Comparison of ENCODE assay signal across 1 cellular context in the genomic region with DNA sequence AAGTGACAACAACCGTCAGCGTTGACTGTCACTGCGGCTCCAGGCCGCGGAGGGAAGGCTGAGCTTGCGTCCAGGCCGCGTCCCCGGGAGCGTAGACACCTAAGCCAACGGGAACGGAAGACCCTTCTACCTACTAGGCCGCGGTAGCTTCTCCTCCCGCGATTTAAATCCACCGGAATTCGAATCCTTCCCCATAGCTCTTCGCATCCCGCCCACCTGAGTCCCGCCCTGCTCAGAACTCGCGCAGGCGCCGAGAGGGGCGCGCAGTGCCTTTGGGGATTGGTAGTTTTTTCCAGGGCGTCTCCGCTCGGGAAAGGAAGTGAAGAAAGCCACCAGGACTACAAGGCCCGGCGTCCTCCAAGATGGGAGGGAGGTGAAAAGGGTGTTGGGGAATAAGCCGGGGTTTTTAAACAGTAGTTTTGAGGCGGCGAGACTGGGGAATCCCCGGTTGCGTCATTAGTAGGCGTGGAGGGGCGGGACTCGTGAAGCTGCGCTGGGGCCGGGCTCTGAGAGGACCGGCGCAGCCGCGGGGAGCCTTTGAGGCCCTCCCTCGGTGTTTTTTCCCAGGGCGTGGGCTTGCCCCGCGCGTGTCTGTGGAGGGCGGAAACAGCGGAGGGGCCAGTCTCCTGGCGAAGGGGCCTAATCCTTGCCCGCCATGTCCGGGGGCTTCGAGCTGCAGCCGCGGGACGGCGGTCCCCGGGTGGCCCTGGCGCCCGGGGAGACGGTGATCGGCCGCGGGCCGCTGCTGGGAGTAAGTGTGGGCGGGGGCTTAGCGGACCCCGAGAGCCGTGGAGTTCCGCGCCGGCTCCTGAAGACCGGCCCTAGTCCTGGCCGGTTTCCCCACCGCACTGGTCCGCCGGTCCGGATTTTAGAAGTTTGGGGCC.
TF ChIP-seq lines count a peak whose summit lies in the region.

A gene with protein sequence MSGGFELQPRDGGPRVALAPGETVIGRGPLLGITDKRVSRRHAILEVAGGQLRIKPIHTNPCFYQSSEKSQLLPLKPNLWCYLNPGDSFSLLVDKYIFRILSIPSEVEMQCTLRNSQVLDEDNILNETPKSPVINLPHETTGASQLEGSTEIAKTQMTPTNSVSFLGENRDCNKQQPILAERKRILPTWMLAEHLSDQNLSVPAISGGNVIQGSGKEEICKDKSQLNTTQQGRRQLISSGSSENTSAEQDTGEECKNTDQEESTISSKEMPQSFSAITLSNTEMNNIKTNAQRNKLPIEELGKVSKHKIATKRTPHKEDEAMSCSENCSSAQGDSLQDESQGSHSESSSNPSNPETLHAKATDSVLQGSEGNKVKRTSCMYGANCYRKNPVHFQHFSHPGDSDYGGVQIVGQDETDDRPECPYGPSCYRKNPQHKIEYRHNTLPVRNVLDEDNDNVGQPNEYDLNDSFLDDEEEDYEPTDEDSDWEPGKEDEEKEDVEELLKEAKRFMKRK (plus strand): TSS at position 509 of the 884 bp plus-strand sequence. CDS start 147 bp downstream, at position 656.
Gene FBXO48 (minus strand): TSS at position 218 of the 884 bp plus-strand sequence. CDS start 2,149 bp downstream, outside the sequence.

TF ChIP-seq in HEK293, 187 proteins besides CTCF, POLR2A, EP300 and RAD21 (continued from another document and continues in another):
- TF ChIP-seq ZNF362 (tag by site-specific recombination; IDR thresholded peaks at IDR 0.05), result no peak
- peak; percentile 86 for TF ChIP-seq SP2 (tag by site-specific recombination; IDR thresholded peaks at IDR 0.05)
- no peak for TF ChIP-seq ZSCAN5A (tag by site-specific recombination; IDR thresholded peaks at IDR 0.05)
- peak; percentile 80 for TF ChIP-seq ZFHX2 (tag by site-specific recombination; conservative IDR thresholded peaks at IDR 0.05)
- TF ChIP-seq ZNF24 (tag by site-specific recombination; IDR thresholded peaks at IDR 0.05), result no peak
- TF ChIP-seq ZIC2 (tag by site-specific recombination; IDR thresholded peaks at IDR 0.05), result peak; percentile 82
- TF ChIP-seq ZNF785 (tag by site-specific recombination; IDR thresholded peaks at IDR 0.05), result peak; percentile 78
- TF ChIP-seq ZNF658 (tag by site-specific recombination; IDR thresholded peaks at IDR 0.05), result no peak
- TF ChIP-seq ZNF248 (tag by site-specific recombination; IDR thresholded peaks at IDR 0.05), result no peak
- 0 out of 2 replicates have a peak, but pooled peaks have one; percentile 20 for TF ChIP-seq IKZF3 (tag by site-specific recombination; IDR thresholded peaks at IDR 0.05)
- no peak for TF ChIP-seq ZNF560 (tag by site-specific recombination; IDR thresholded peaks at IDR 0.05; ENCODE audit: borderline replicate concordance)
- TF ChIP-seq ZNF660 (tag by site-specific recombination; IDR thresholded peaks at IDR 0.05), result peak; percentile 74; the same call in 1 of the 2 replicates
- no peak for TF ChIP-seq ZFP69B (tag by site-specific recombination; IDR thresholded peaks at IDR 0.05)
- peak; percentile 59; the same call in 1 of the 2 replicates for TF ChIP-seq ZBTB8A (tag by site-specific recombination; IDR thresholded peaks at IDR 0.05)
- TF ChIP-seq ZNF223 (tag by site-specific recombination; IDR thresholded peaks at IDR 0.05), result no peak
- TF ChIP-seq ZNF324 (tag by site-specific recombination; IDR thresholded peaks at IDR 0.05), result peak; percentile 57; the same call in 1 of the 2 replicates
- TF ChIP-seq ZNF548 (tag by site-specific recombination; IDR thresholded peaks at IDR 0.05), result no peak
- TF ChIP-seq PRDM6 (tag by site-specific recombination; IDR thresholded peaks at IDR 0.05), result no peak
- peak; percentile 91 for TF ChIP-seq KLF16 (tag by site-specific recombination; IDR thresholded peaks at IDR 0.05)
- TF ChIP-seq ZNF621 (tag by site-specific recombination; IDR thresholded peaks at IDR 0.05), result no peak
- TF ChIP-seq ZNF302 (tag by site-specific recombination; IDR thresholded peaks at IDR 0.05; ENCODE audit: low read depth), result no peak
- 0 out of 2 replicates have a peak, but pooled peaks have one; percentile 29 for TF ChIP-seq INSM2 (tag by site-specific recombination; IDR thresholded peaks at IDR 0.05)
- no peak for TF ChIP-seq ZNF404 (tag by site-specific recombination; IDR thresholded peaks at IDR 0.05)
- TF ChIP-seq GLIS2 (tag by site-specific recombination; IDR thresholded peaks at IDR 0.05), result peak; percentile 100
- TF ChIP-seq ZNF423 (tag by site-specific recombination; IDR thresholded peaks at IDR 0.05), result peak; percentile 72
- no peak for TF ChIP-seq ZNF837 (tag by site-specific recombination; IDR thresholded peaks at IDR 0.05)
- TF ChIP-seq ZNF121 (tag by site-specific recombination; IDR thresholded peaks at IDR 0.05), result no peak
- TF ChIP-seq ZNF398 (tag by site-specific recombination; IDR thresholded peaks at IDR 0.05), result peak; percentile 90
- TF ChIP-seq ZNF10 (tag by site-specific recombination; IDR thresholded peaks at IDR 0.05), result no peak
- TF ChIP-seq ZFP41 (tag by site-specific recombination; IDR thresholded peaks at IDR 0.05; ENCODE audit: borderline replicate concordance), result no peak
- TF ChIP-seq ZNF112 (tag by site-specific recombination; IDR thresholded peaks at IDR 0.05), result no peak
- TF ChIP-seq ZNF169 (tag by site-specific recombination; IDR thresholded peaks at IDR 0.05), result no peak
- no peak for TF ChIP-seq ZNF747 (tag by site-specific recombination; IDR thresholded peaks at IDR 0.05)
- TF ChIP-seq, protein P1, sequence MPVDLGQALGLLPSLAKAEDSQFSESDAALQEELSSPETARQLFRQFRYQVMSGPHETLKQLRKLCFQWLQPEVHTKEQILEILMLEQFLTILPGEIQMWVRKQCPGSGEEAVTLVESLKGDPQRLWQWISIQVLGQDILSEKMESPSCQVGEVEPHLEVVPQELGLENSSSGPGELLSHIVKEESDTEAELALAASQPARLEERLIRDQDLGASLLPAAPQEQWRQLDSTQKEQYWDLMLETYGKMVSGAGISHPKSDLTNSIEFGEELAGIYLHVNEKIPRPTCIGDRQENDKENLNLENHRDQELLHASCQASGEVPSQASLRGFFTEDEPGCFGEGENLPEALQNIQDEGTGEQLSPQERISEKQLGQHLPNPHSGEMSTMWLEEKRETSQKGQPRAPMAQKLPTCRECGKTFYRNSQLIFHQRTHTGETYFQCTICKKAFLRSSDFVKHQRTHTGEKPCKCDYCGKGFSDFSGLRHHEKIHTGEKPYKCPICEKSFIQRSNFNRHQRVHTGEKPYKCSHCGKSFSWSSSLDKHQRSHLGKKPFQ (tag by site-specific recombination; IDR thresholded peaks at IDR 0.05), result no peak
- no peak for TF ChIP-seq ZNF704 (tag by site-specific recombination; IDR thresholded peaks at IDR 0.05)
- TF ChIP-seq, protein P2, sequence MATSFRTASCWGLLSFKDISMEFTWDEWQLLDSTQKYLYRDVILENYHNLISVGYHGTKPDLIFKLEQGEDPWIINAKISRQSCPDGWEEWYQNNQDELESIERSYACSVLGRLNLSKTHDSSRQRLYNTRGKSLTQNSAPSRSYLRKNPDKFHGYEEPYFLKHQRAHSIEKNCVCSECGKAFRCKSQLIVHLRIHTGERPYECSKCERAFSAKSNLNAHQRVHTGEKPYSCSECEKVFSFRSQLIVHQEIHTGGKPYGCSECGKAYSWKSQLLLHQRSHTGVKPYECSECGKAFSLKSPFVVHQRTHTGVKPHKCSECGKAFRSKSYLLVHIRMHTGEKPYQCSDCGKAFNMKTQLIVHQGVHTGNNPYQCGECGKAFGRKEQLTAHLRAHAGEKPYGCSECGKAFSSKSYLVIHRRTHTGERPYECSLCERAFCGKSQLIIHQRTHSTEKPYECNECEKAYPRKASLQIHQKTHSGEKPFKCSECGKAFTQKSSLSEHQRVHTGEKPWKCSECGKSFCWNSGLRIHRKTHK (tag by site-specific recombination; IDR thresholded peaks at IDR 0.05), result no peak
- TF ChIP-seq ZFP37 (tag by site-specific recombination; IDR thresholded peaks at IDR 0.05), result peak; percentile 67; the same call in 1 of the 2 replicates
- no peak for TF ChIP-seq ZNF19 (tag by site-specific recombination; IDR thresholded peaks at IDR 0.05; ENCODE audit: low read depth)
- TF ChIP-seq ZNF274 (IDR thresholded peaks at IDR 0.05; ENCODE audit: low read length), result no peak
- no peak for TF ChIP-seq ZNF274 (tag by site-specific recombination; IDR thresholded peaks at IDR 0.05; ENCODE audit: borderline replicate concordance)
- TF ChIP-seq SP7 (tag by site-specific recombination; IDR thresholded peaks at IDR 0.05), result peak; percentile 48
- no peak for TF ChIP-seq TRIM28 (IDR thresholded peaks at IDR 0.05; ENCODE audit: borderline replicate concordance, low read length)
- peak; percentile 98 for TF ChIP-seq ZNF76 (tag by site-specific recombination; IDR thresholded peaks at IDR 0.05; ENCODE audit: borderline replicate concordance, low read depth)
- TF ChIP-seq YY1 (tag by site-specific recombination; IDR thresholded peaks at IDR 0.05), result no peak
